Comparison of ENCODE assay signal across 8 cellular contexts in the genomic region with DNA sequence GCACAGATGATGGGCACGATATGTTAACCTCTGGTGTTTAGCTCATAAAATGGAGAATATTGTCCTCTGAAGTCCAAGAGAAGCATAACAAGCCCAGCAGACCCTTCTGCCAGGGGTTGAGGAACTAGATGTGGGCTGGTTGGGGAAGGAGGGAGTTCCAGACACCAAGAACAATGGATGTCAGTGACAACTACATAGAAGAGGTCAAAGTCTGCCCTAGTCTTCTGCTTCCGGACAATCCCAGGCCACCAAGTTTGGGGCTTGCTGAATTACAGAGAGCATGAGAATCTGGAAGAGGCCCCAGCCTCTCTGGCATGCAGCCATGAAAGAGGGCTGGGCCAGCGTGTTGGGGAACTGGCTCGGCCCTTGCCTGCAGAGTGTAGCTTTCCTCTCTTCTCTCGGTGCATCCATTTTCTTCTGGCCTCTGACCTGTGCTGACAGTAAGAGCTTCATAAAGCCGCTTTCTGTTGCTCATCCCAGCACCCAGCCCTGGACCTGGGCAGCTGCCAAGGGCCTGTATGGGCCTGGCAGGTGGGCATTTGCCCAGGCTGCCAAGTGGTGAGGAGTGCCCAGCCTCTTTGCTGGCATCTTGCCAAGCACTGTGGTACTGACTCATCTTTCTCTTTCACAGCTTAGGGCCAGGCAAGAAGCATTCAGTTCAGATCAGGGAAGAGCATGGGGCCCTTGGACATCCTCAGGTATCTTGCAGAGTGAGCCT. TPM values are rescaled to one million over a fixed set of nuclear protein-coding genes. Genes with fewer than 3 reads are reported as not detected.
DNase-seq lines count a peak whose midpoint lies in the region; ATAC-seq, FAIRE-seq and TF ChIP-seq lines count a peak whose summit lies in the region.

No MANE protein-coding gene starts in this region.

- H3K14ac ChIP-seq in H1 (ENCODE audit: insufficient read length) = no peak overlapping the region

- no peaks in the 10 kb centered on the region for H3K36me3 ChIP-seq in H1 (ENCODE audit: control insufficient read depth in 2 of 4, insufficient read depth in 4 of 4, low read length in 3 of 4)

- no peak overlapping the region for H3K56ac ChIP-seq in H1 (replicated peaks; ENCODE audit: insufficient read length, low read depth, low read length)

- peaks cover 3% of the 10 kb centered on the region in 2 donors for H3K9me3 Mint-ChIP-seq in activated T-cell treated with anti-CD3 and anti-CD28 coated beads, Interleukin-2, amount 50 U/mL, for 72 hours
- H3K9me3 Mint-ChIP-seq in osteocyte (ENCODE audit: unreplicated experiment) = peaks cover 16% of the 10 kb centered on the region

- TF ChIP-seq EP300 in H1 (IDR thresholded peaks at IDR 0.05; ENCODE audit: borderline replicate concordance in 1 of 2, low read depth in 2 of 2, low read length in 2 of 2) = no peak

- H3K27ac Mint-ChIP-seq in activated T-cell treated with anti-CD3 and anti-CD28 coated beads, Interleukin-2, amount 50 U/mL, for 72 hours = no peak overlapping the region
- peak overlapping the region; percentile 85 for H3K27ac Mint-ChIP-seq in osteocyte (ENCODE audit: unreplicated experiment)

- CTCF ChIA-PET in H1 (lab: Charles Lee; ENCODE audit: partially characterized antibody) = no interaction called here

- TF ChIP-seq RAD21 in H1 (IDR thresholded peaks at IDR 0.05 in 1 of 2, conservative IDR thresholded peaks at IDR 0.05 in 1 of 2; ENCODE audit: low read depth in 2 of 2, low read length in 2 of 2) = no peak

- no peak overlapping the region for H4K5ac ChIP-seq in H1 (ENCODE audit: insufficient read length, low read depth, low read length)

- H3K4me3 Mint-ChIP-seq in activated T-cell treated with anti-CD3 and anti-CD28 coated beads, Interleukin-2, amount 50 U/mL, for 72 hours = no peak overlapping the region
- peak overlapping the region; percentile 20 for H3K4me3 Mint-ChIP-seq in osteocyte (ENCODE audit: unreplicated experiment)

- no peak overlapping the region for H3K4ac ChIP-seq in H1 (replicated peaks; ENCODE audit: insufficient read length, low read depth, low read length)

- H3K23me2 ChIP-seq in H1 (ENCODE audit: low read depth, low read length) = no peaks in the 10 kb centered on the region

- H4K91ac ChIP-seq in H1 (replicated peaks; ENCODE audit: insufficient read length, low read length) = no peak overlapping the region

- H3K9ac ChIP-seq in H1 (replicated peaks in 1 of 4; ENCODE audit: extremely low read depth in 1 of 4, low read depth in 3 of 4, low read length in 3 of 4) = no peak overlapping the region

- H2BK120ac ChIP-seq in H1 (replicated peaks; ENCODE audit: low read depth, low read length) = no peak overlapping the region

- ATAC-seq in activated T-cell treated with anti-CD3 and anti-CD28 coated beads, Interleukin-2, amount 50 U/mL, for 72 hours (replicated peaks in 1 of 2) = peak; percentile 58 to 60
- no peak for ATAC-seq in HG03139 (IDR thresholded peaks at IDR 0.05; ENCODE audit: unreplicated experiment)

- peaks cover 0 to 2% of the 10 kb centered on the region in 2 donors for H3K36me3 Mint-ChIP-seq in activated T-cell treated with anti-CD3 and anti-CD28 coated beads, Interleukin-2, amount 50 U/mL, for 72 hours (ENCODE audit: insufficient read depth in 2 of 2)
- peaks cover 14% of the 10 kb centered on the region for H3K36me3 Mint-ChIP-seq in osteocyte (ENCODE audit: unreplicated experiment)

- no peak overlapping the region for H4K8ac ChIP-seq in H1 (ENCODE audit: extremely low read depth, insufficient read depth, low read length)

- no peak overlapping the region for H3K4me2 ChIP-seq in H1 (ENCODE audit: insufficient read depth in 1 of 2, low read depth in 2 of 2, low read length in 2 of 2)

- 0 out of 2 replicates have a peak overlapping the region, but pooled peaks have one; percentile 31 for H2BK15ac ChIP-seq in H1 (ENCODE audit: low read length)

- no peaks in the 10 kb centered on the region for H3K79me1 ChIP-seq in H1 (ENCODE audit: low read depth, low read length)

- no peak overlapping the region for H3K23ac ChIP-seq in H1 (ENCODE audit: insufficient read length)

- no peaks in the 10 kb centered on the region for H3K4me1 ChIP-seq in H1 (replicated peaks in 1 of 4; ENCODE audit: control insufficient read depth in 3 of 4, insufficient read depth in 4 of 4, low read length in 3 of 4)

- no peaks in the 10 kb centered on the region for H3K27me3 Mint-ChIP-seq in activated T-cell treated with anti-CD3 and anti-CD28 coated beads, Interleukin-2, amount 50 U/mL, for 72 hours (ENCODE audit: low read depth)
- H3K27me3 Mint-ChIP-seq in osteocyte (ENCODE audit: unreplicated experiment) = no peaks in the 10 kb centered on the region

- no peak overlapping the region for H3K27ac ChIP-seq in H1 (ENCODE audit: low read depth, low read length)

- no peak overlapping the region for H3K18ac ChIP-seq in H1 (ENCODE audit: extremely low read depth, low read length)

- no peak for TF ChIP-seq POLR2A in H1 (IDR thresholded peaks at IDR 0.05; ENCODE audit: control extremely low read depth in 1 of 2, low read depth in 2 of 2, low read length in 2 of 2)

- H2BK20ac ChIP-seq in H1 (ENCODE audit: low read length) = no peak overlapping the region

- no peaks in the 10 kb centered on the region for H3K79me2 ChIP-seq in H1 (ENCODE audit: control insufficient read depth in 1 of 2, insufficient read depth in 2 of 2, low read length in 2 of 2)

- no peak overlapping the region for H2AK5ac ChIP-seq in H1 (ENCODE audit: low read depth, low read length)

- POLR2A ChIA-PET in H1 (lab: Charles Lee; ENCODE audit: partially characterized antibody) = interaction anchor here (1.6 kb wide), 1 partner anchor 13 kb away, joined by 4 read pairs; no protein-coding TSS in a partner anchor

- H3K4me1 Mint-ChIP-seq in activated T-cell treated with anti-CD3 and anti-CD28 coated beads, Interleukin-2, amount 50 U/mL, for 72 hours (ENCODE audit: low read depth) = peaks cover 10% of the 10 kb centered on the region
- H3K4me1 Mint-ChIP-seq in osteocyte (ENCODE audit: unreplicated experiment) = peaks cover 74% of the 10 kb centered on the region

- WGBS in H1 (ENCODE audit: extremely low coverage in 1 of 2, insufficient coverage in 1 of 2, insufficient read length in 1 of 2, insufficient replicate concordance in 2 of 2, low coverage in 1 of 2, low lambda C conversion rate in 2 of 2, missing lambda C conversion rate in 1 of 2), 2 experiments = 95% methylated on average over 6 of the region's 6 CpGs; no CpG with 5 or more reads in 1 of the 2 experiments

- no peak overlapping the region for H3K4me3 ChIP-seq in H1 (ENCODE audit: extremely low read depth in 1 of 4, insufficient read depth in 2 of 4, low read depth in 3 of 4, low read length in 4 of 4)

- TF ChIP-seq CTCF in H1 (IDR thresholded peaks at IDR 0.05; ENCODE audit: control extremely low read depth in 1 of 3, insufficient read depth in 1 of 3, low read depth in 1 of 3, low read length in 3 of 3) = no peak
- no peak for TF ChIP-seq CTCF in osteocyte (IDR thresholded peaks at IDR 0.05)

- H2BK12ac ChIP-seq in H1 (ENCODE audit: low read depth, low read length) = no peak overlapping the region

- DNase-seq in activated T-cell treated with anti-CD3 and anti-CD28 coated beads, Interleukin-2, amount 50 U/mL, for 72 hours = peak; percentile 15 to 29
- DNase-seq in activated T-cell treated with anti-CD3 and anti-CD28 coated beads for 4 hours (no peak), NCI-H774 (lab: John Stamatoyannopoulos, UW) (peak; percentile 55), H1 (ENCODE audit: low read depth in 1 of 2, low spot score in 2 of 2) (no peak), osteocyte (ENCODE audit: extremely low spot score, unreplicated experiment) (peak; percentile 90), NCI-H526 (lab: John Stamatoyannopoulos, UW) (no peak), HuH-7.5 (ENCODE audit: low spot score) (no peak)

- no peak overlapping the region for H2AFZ ChIP-seq in H1 (ENCODE audit: low read length)

- no peak overlapping the region for H2BK5ac ChIP-seq in H1 (ENCODE audit: low read depth, low read length)

- no peaks in the 10 kb centered on the region for H4K20me1 ChIP-seq in H1 (replicated peaks in 1 of 2; ENCODE audit: control insufficient read depth in 1 of 2, insufficient read depth in 2 of 2, low read length in 2 of 2)

- H3K9me3 ChIP-seq in H1 (ENCODE audit: insufficient read depth in 2 of 2, low read depth in 1 of 2, low read length in 1 of 2) = no peaks in the 10 kb centered on the region

- H3K27me3 ChIP-seq in H1 (replicated peaks in 1 of 4; ENCODE audit: control insufficient read depth in 3 of 4, extremely low read depth in 1 of 4, insufficient read depth in 3 of 4, low read length in 3 of 4) = no peaks in the 10 kb centered on the region

- no peak for FAIRE-seq in H1 (lab: Jason Lieb, UNC)

TF ChIP-seq in H1, 55 proteins besides CTCF, POLR2A, EP300 and RAD21 (continues in another document):
- TF ChIP-seq CTBP2 (IDR thresholded peaks at IDR 0.05; ENCODE audit: borderline replicate concordance, insufficient read depth, insufficient read length, low read length) (no peak), GABPA (IDR thresholded peaks at IDR 0.05; ENCODE audit: borderline replicate concordance, insufficient read depth, low read length) (no peak), SRF (IDR thresholded peaks at IDR 0.05; ENCODE audit: low read depth, low read length) (no peak), CBX8 (IDR thresholded peaks at IDR 0.05; ENCODE audit: borderline replicate concordance, low read depth, low read length) (no peak)

RNA-seq across cellular contexts. Expression of a gene that starts 14.6 kb away (rescaled TPM):
- total RNA-seq in activated T-cell treated with anti-CD3 and anti-CD28 coated beads, Interleukin-2, amount 50 U/mL, for 72 hours = 10 to 100 TPM; 26.0 to 33.3 TPM
- 187 and 193 TPM in 2 replicates for total RNA-seq in H1 (2021; fragmentation: NEBNext Ultra II Directional; extraction: Animal tissue kit (Norgen Biotek cat#: 25700))
- polyA plus RNA-seq in H1 (2011; rRNA removed) = 274 and 419 TPM in 2 replicates
- 356 TPM for polyA plus RNA-seq in H1 (2011; cell fraction: cytosol; rRNA removed)
- polyA plus RNA-seq in H1 (2011; cell fraction: nucleus; rRNA removed) = 97.9 TPM
- 173 to 209 TPM (median 191 TPM) in 4 replicates for polyA plus RNA-seq in H1 (2012, experiment 1 of 2)
- polyA plus RNA-seq in H1 (2012, experiment 2 of 2) = 211 TPM
- polyA plus RNA-seq in H1 (2013, experiment 1 of 2) = 526 TPM
- 580 TPM for polyA plus RNA-seq in H1 (2013, experiment 2 of 2)
- polyA minus RNA-seq in H1 (2011; rRNA and poly(A)+ RNA removed) = 183 and 197 TPM in 2 replicates
- polyA minus RNA-seq in H1 (2011; cell fraction: cytosol; rRNA and poly(A)+ RNA removed) = 90.7 TPM
- 57.7 TPM for polyA minus RNA-seq in H1 (2011; cell fraction: nucleus; rRNA and poly(A)+ RNA removed)
- 560 and 578 TPM in 2 replicates for total RNA-seq in osteocyte

RNA-seq across cellular contexts. Expression of a gene that starts 53.6 kb away (rescaled TPM):
- not detected for total RNA-seq in activated T-cell treated with anti-CD3 and anti-CD28 coated beads, Interleukin-2, amount 50 U/mL, for 72 hours
- 9.7 and 9.9 TPM in 2 replicates for total RNA-seq in H1 (2021; fragmentation: NEBNext Ultra II Directional; extraction: Animal tissue kit (Norgen Biotek cat#: 25700))
- 3.0 TPM in 2 replicates for polyA plus RNA-seq in H1 (2011; rRNA removed)
- 5.2 TPM for polyA plus RNA-seq in H1 (2011; cell fraction: cytosol; rRNA removed)
- 6.1 TPM for polyA plus RNA-seq in H1 (2011; cell fraction: nucleus; rRNA removed)
- polyA plus RNA-seq in H1 (2012, experiment 1 of 2) = 6.6 to 9.2 TPM (median 8.0 TPM) in 4 replicates
- polyA plus RNA-seq in H1 (2012, experiment 2 of 2) = 3.2 TPM
- 11.5 TPM for polyA plus RNA-seq in H1 (2013, experiment 1 of 2)
- 12.9 TPM for polyA plus RNA-seq in H1 (2013, experiment 2 of 2)
- 5.3 and 6.6 TPM in 2 replicates for polyA minus RNA-seq in H1 (2011; rRNA and poly(A)+ RNA removed)
- 4.6 TPM for polyA minus RNA-seq in H1 (2011; cell fraction: cytosol; rRNA and poly(A)+ RNA removed)
- 6.7 TPM for polyA minus RNA-seq in H1 (2011; cell fraction: nucleus; rRNA and poly(A)+ RNA removed)
- 12.2 and 12.8 TPM in 2 replicates for total RNA-seq in osteocyte

Comparison
In these comparisons a context has a peak if more than half of its experiments do, and no peak if none do; other contexts are left out.
1. DNase-seq: peak in activated T-cell treated with anti-CD3 and anti-CD28 coated beads, Interleukin-2, amount 50 U/mL, for 72 hours (2 of 2), NCI-H774 (single experiment) and osteocyte (single experiment); none in activated T-cell treated with anti-CD3 and anti-CD28 coated beads for 4 hours (single experiment), H1 (0 of 2), NCI-H526 (0 of 2) and HuH-7.5 (single experiment).
2. RNA of a gene that starts 53.6 kb away (total RNA-seq): 12.2 to 12.8 TPM in osteocyte and 9.7 to 9.9 TPM in H1; not detected in activated T-cell treated with anti-CD3 and anti-CD28 coated beads, Interleukin-2, amount 50 U/mL, for 72 hours; every median in the first group is over 10 times any median in the second.